Comparison of ENCODE assay signal across 8 cellular contexts in genomic region chr17:82752371-82753200, GRCh38. TPM values are rescaled to one million over a fixed set of nuclear protein-coding genes. Genes with fewer than 3 reads are reported as not detected.
DNase-seq lines count a peak whose midpoint lies in the region; ATAC-seq, FAIRE-seq and TF ChIP-seq lines count a peak whose summit lies in the region.

No MANE protein-coding gene starts in this region.

- no peaks in the 10 kb centered on the region for H3K27me3 ChIP-seq in astrocyte (ENCODE audit: insufficient read depth, low read length)
- H3K27me3 ChIP-seq in iPS-20b (ENCODE audit: insufficient read depth, low read length), result peaks cover 7% of the 10 kb centered on the region

- H3K4me3 Mint-ChIP-seq in astrocyte (ENCODE audit: unreplicated experiment), result peak overlapping the region; percentile 88
- H3K4me3 Mint-ChIP-seq in stimulated activated effector memory CD8-positive, alpha-beta T cell treated with anti-CD3 and anti-CD28 coated beads, Interleukin-12 subunit alpha, Interleukin-12 subunit beta, amount 100 ng/mL, for 72 hours, result peak overlapping the region; percentile 82

- H3K36me3 ChIP-seq in astrocyte (ENCODE audit: insufficient read depth, low read length) (peaks cover 2% of the 10 kb centered on the region), iPS-20b (ENCODE audit: insufficient read depth, low read depth, low read length) (peaks cover 15% of the 10 kb centered on the region; the same call in 1 of the 2 replicates)

- H3K27ac ChIP-seq in astrocyte (ENCODE audit: low read depth, low read length), result peak overlapping the region; percentile 58
- H3K27ac ChIP-seq in iPS-20b (ENCODE audit: low read length), result no peak overlapping the region

- no peaks in the 10 kb centered on the region for H3K27me3 Mint-ChIP-seq in astrocyte (ENCODE audit: low read depth, unreplicated experiment)

- no peak for TF ChIP-seq RAD21 in Ishikawa (IDR thresholded peaks at IDR 0.05; ENCODE audit: low read depth)

- H2AFZ ChIP-seq in astrocyte (ENCODE audit: low read depth, low read length), result peak overlapping the region; percentile 92

- ATAC-seq in GM21576 (IDR thresholded peaks at IDR 0.05; ENCODE audit: unreplicated experiment), result peak; percentile 23
- peak; percentile 54 for ATAC-seq in stimulated activated effector memory CD8-positive, alpha-beta T cell treated with anti-CD3 and anti-CD28 coated beads, Interleukin-12 subunit alpha, Interleukin-12 subunit beta, amount 100 ng/mL, for 72 hours

- no peak for TF ChIP-seq CTCF in GM10248 (IDR thresholded peaks at IDR 0.05; ENCODE audit: control extremely low read depth, extremely low read depth, low read depth, missing control alignments)
- TF ChIP-seq CTCF in astrocyte (IDR thresholded peaks at IDR 0.05; ENCODE audit: insufficient read depth, low read depth, low read length), result no peak

- H3K4me3 ChIP-seq in astrocyte (ENCODE audit: insufficient read depth, low read depth, low read length), result peak overlapping the region; percentile 80
- H3K4me3 ChIP-seq in iPS-20b (ENCODE audit: low read length), result peak overlapping the region; percentile 89

- no peaks in the 10 kb centered on the region for H3K9me3 ChIP-seq in astrocyte (ENCODE audit: insufficient read depth, low read depth, low read length)
- no peaks in the 10 kb centered on the region for H3K9me3 ChIP-seq in iPS-20b (ENCODE audit: insufficient read depth, low read depth, low read length)

- DNase-seq in GM10248 (ENCODE audit: extremely low spot score) (peak; percentile 55), astrocyte (ENCODE audit: low read depth) (peak; percentile 2), cerebellum (ENCODE audit: low spot score) (no peak)
- peak in 1 of 2 donors; percentile 65 for DNase-seq in stimulated activated effector memory CD8-positive, alpha-beta T cell treated with anti-CD3 and anti-CD28 coated beads, Interleukin-12 subunit alpha, Interleukin-12 subunit beta, amount 100 ng/mL, for 72 hours (ENCODE audit: low spot score in 2 of 2)
- no peak for DNase-seq in stimulated activated naive CD4-positive, alpha-beta T cell treated with Interleukin-2 at 50 U/mL for 16 hours (lab: John Stamatoyannopoulos, UW)

- peak overlapping the region; percentile 99 for H3K4me2 ChIP-seq in astrocyte (ENCODE audit: low read length)

- peak overlapping the region; percentile 12 for H3K27ac Mint-ChIP-seq in astrocyte (ENCODE audit: unreplicated experiment)
- H3K27ac Mint-ChIP-seq in stimulated activated effector memory CD8-positive, alpha-beta T cell treated with anti-CD3 and anti-CD28 coated beads, Interleukin-12 subunit alpha, Interleukin-12 subunit beta, amount 100 ng/mL, for 72 hours, result peak overlapping the region; percentile 69

- TF ChIP-seq EP300 in Ishikawa (IDR thresholded peaks at IDR 0.05; ENCODE audit: borderline replicate concordance), result no peak

- H3K4me1 ChIP-seq in astrocyte (ENCODE audit: insufficient read depth, low read length) (peaks cover 6% of the 10 kb centered on the region), iPS-20b (ENCODE audit: insufficient read depth, low read length) (peaks cover 11% of the 10 kb centered on the region)

- POLR2A ChIA-PET in GM10248 (lab: Yijun Ruan, JAX), result no interaction called here

- H3K9ac ChIP-seq in astrocyte (ENCODE audit: low read length) (peak overlapping the region; percentile 80), iPS-20b (ENCODE audit: low read depth, low read length) (peak overlapping the region; percentile 75; the same call in 1 of the 2 replicates)

- no peaks in the 10 kb centered on the region for H3K4me1 Mint-ChIP-seq in astrocyte (ENCODE audit: low read depth, unreplicated experiment)
- H3K4me1 Mint-ChIP-seq in stimulated activated effector memory CD8-positive, alpha-beta T cell treated with anti-CD3 and anti-CD28 coated beads, Interleukin-12 subunit alpha, Interleukin-12 subunit beta, amount 100 ng/mL, for 72 hours, result peaks cover 30% of the 10 kb centered on the region

- H3K36me3 Mint-ChIP-seq in astrocyte (ENCODE audit: low read depth, unreplicated experiment), result no peaks in the 10 kb centered on the region
- peaks cover 23% of the 10 kb centered on the region for H3K36me3 Mint-ChIP-seq in stimulated activated effector memory CD8-positive, alpha-beta T cell treated with anti-CD3 and anti-CD28 coated beads, Interleukin-12 subunit alpha, Interleukin-12 subunit beta, amount 100 ng/mL, for 72 hours

- peaks cover 41% of the 10 kb centered on the region for H3K79me2 ChIP-seq in astrocyte (ENCODE audit: insufficient read depth, low read length)

- FAIRE-seq in astrocyte (lab: Jason Lieb, UNC), result no peak

- CTCF ChIA-PET in GM10248 (lab: Yijun Ruan, JAX), result no interaction called here

- no peaks in the 10 kb centered on the region for H3K9me3 Mint-ChIP-seq in astrocyte (ENCODE audit: unreplicated experiment)
- H3K9me3 Mint-ChIP-seq in stimulated activated effector memory CD8-positive, alpha-beta T cell treated with anti-CD3 and anti-CD28 coated beads, Interleukin-12 subunit alpha, Interleukin-12 subunit beta, amount 100 ng/mL, for 72 hours, result no peaks in the 10 kb centered on the region

- peaks cover 29% of the 10 kb centered on the region for H4K20me1 ChIP-seq in astrocyte (ENCODE audit: insufficient read depth, low read length)

TF ChIP-seq in Ishikawa, 13 proteins besides CTCF, POLR2A, EP300 and RAD21:
- TF ChIP-seq NFIC (IDR thresholded peaks at IDR 0.05) (no peak), TCF12 (IDR thresholded peaks at IDR 0.05; ENCODE audit: low read depth) (no peak), ZBTB7A (IDR thresholded peaks at IDR 0.05; ENCODE audit: low read depth) (0 out of 2 replicates have a peak, but pooled peaks have one; percentile 21), CREB1 (IDR thresholded peaks at IDR 0.05; ENCODE audit: low read depth) (no peak), REST (IDR thresholded peaks at IDR 0.05; ENCODE audit: low read depth) (no peak)

RNA-seq across cellular contexts. Expression of gene TBCD, which starts 0.7 kb away (rescaled TPM):
- total RNA-seq in astrocyte (31.8 and 35.6 TPM in 2 replicates), cerebellum (63.2 TPM)

RNA-seq across cellular contexts. Expression of gene FN3K, which starts 17.2 kb away (rescaled TPM):
- total RNA-seq in astrocyte (4.0 and 4.1 TPM in 2 replicates), cerebellum (13.9 TPM)

RNA-seq across cellular contexts. Expression of gene FN3KRP, which starts 36.1 kb away (rescaled TPM):
- total RNA-seq in astrocyte, result 14.8 and 15.4 TPM in 2 replicates
- 14.8 TPM for total RNA-seq in cerebellum

RNA-seq across cellular contexts. Expression of gene RAB40B, which starts 54.1 kb away (rescaled TPM):
- total RNA-seq in astrocyte, result 15.8 and 17.5 TPM in 2 replicates
- 9.8 TPM for total RNA-seq in cerebellum

Comparison
In these comparisons a context has a peak if more than half of its experiments do, and no peak if none do; other contexts are left out.
1. DNase-seq: peak in GM10248 (single experiment) and astrocyte (single experiment); none in stimulated activated naive CD4-positive, alpha-beta T cell treated with Interleukin-2 at 50 U/mL for 16 hours (single experiment) and cerebellum (single experiment).